ENCODE assay signal across 8 cellular contexts in the genomic region with DNA sequence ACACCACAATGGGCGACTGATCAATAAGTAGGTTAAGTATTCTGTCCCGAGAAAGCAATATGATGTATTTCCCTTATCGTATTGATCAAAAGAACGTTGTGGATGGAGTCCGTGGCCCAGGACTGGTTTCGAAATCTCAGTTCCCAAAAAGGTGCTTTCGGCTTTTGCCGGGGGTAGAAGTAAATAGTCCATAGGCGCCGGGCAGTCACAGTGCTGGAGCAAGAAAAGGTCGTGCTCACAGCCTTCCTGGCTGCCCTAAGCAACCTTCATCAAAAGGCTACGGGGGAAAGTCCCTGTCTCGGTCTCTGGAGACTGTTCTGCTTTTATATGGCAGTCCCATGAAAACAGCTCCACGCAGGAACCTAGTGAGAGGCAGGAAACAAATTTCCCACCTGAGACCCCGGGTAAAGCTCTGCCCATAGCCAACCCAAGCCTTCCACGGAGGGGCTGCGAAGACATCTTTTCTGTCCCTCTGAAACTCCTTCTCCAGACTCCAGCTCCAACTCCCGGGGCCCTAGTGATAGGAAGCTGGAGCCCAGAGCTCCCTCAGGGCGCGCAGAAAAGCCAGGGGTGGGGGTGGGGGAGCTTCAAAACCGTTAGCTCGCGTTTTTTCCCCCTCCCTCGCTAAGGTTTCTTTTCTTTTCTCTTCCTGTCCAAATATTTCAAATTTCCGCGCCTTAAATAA. TPM values are rescaled to one million over a fixed set of nuclear protein-coding genes. Genes with fewer than 3 reads are reported as not detected.
DNase-seq lines count a peak whose midpoint lies in the region; ATAC-seq and TF ChIP-seq lines count a peak whose summit lies in the region.

No MANE protein-coding gene starts in this region.

- intact Hi-C loops in prostate gland (cut with DNase I): no loop called here

- peaks cover 20% of the 10 kb centered on the region for H3K4me1 Mint-ChIP-seq in activated naive CD4-positive, alpha-beta T cell treated with anti-CD3 and anti-CD28 coated beads, Interleukin-2, amount 50 U/mL, for 24 hours

- H3K27ac ChIP-seq in cardiac muscle cell: no peak overlapping the region
- H3K27ac ChIP-seq in prostate gland: peak overlapping the region; percentile 86

- peaks cover 36% of the 10 kb centered on the region for H3K27me3 Mint-ChIP-seq in activated naive CD4-positive, alpha-beta T cell treated with anti-CD3 and anti-CD28 coated beads, Interleukin-2, amount 50 U/mL, for 24 hours

- no peaks in the 10 kb centered on the region for H3K36me3 Mint-ChIP-seq in activated naive CD4-positive, alpha-beta T cell treated with anti-CD3 and anti-CD28 coated beads, Interleukin-2, amount 50 U/mL, for 24 hours

- ATAC-seq in GM19043 (IDR thresholded peaks at IDR 0.05; ENCODE audit: low read depth, unreplicated experiment): peak; percentile 55
- peak; percentile 51 for ATAC-seq in HG03139 (IDR thresholded peaks at IDR 0.05; ENCODE audit: unreplicated experiment)

- H3K9me3 Mint-ChIP-seq in activated naive CD4-positive, alpha-beta T cell treated with anti-CD3 and anti-CD28 coated beads, Interleukin-2, amount 50 U/mL, for 24 hours: no peaks in the 10 kb centered on the region

- H3K9me3 ChIP-seq in cardiac muscle cell (ENCODE audit: low read depth) (no peaks in the 10 kb centered on the region), prostate gland (no peaks in the 10 kb centered on the region)

- H3K4me3 Mint-ChIP-seq in activated naive CD4-positive, alpha-beta T cell treated with anti-CD3 and anti-CD28 coated beads, Interleukin-2, amount 50 U/mL, for 24 hours: peak overlapping the region; percentile 86

- H3K27ac Mint-ChIP-seq in activated naive CD4-positive, alpha-beta T cell treated with anti-CD3 and anti-CD28 coated beads, Interleukin-2, amount 50 U/mL, for 24 hours: no peak overlapping the region

- TF ChIP-seq CTCF in cardiac muscle cell (IDR thresholded peaks at IDR 0.05; ENCODE audit: low read depth, low read length) (no peak), prostate gland (IDR thresholded peaks at IDR 0.05) (no peak)

- H3K27me3 ChIP-seq in cardiac muscle cell (peaks cover 100% of the 10 kb centered on the region), prostate gland (replicated peaks; ENCODE audit: insufficient read depth) (no peaks in the 10 kb centered on the region)

- peak overlapping the region; percentile 43 for H3K4me3 ChIP-seq in cardiac muscle cell
- H3K4me3 ChIP-seq in prostate gland: peak overlapping the region; percentile 66 to 68

- H3K4me1 ChIP-seq in cardiac muscle cell (ENCODE audit: low read depth): no peaks in the 10 kb centered on the region
- no peaks in the 10 kb centered on the region for H3K4me1 ChIP-seq in prostate gland (replicated peaks)

- 13% methylated on average over 26 of the region's 26 CpGs for WGBS in prostate gland

- in situ Hi-C loops in Caki2 (cut with HindIII; ENCODE audit: low pct_unique_long_range_greater_than_20kb, low sequenced_read_pairs): no loop called here

- H3K36me3 ChIP-seq in cardiac muscle cell (no peaks in the 10 kb centered on the region), prostate gland (no peaks in the 10 kb centered on the region)

- TF ChIP-seq POLR2A in prostate gland (IDR thresholded peaks at IDR 0.05): no peak

- peak; percentile 85 for DNase-seq in Caki2 (ENCODE audit: low read depth)
- DNase-seq in NCI-H748 treated with DMSO at 0.1 percent for 48 hours (lab: John Stamatoyannopoulos, UW): peak; percentile 74
- peak in 1 of 2 donors; percentile 58 for DNase-seq in cardiac muscle cell (ENCODE audit: low read depth in 1 of 2, low spot score in 1 of 2)
- no peak for DNase-seq in prostate gland (ENCODE audit: low spot score)
- no peak for DNase-seq in occipital lobe (lab: John Stamatoyannopoulos, UW)

RNA-seq across cellular contexts. Expression of gene CDKN2C, which starts 7.0 kb away (rescaled TPM):
- total RNA-seq in Caki2 (2014; rRNA removed; shearing (Covaris generic); ENCODE audit: low replicate concordance): 123 and 136 TPM in 2 replicates
- total RNA-seq in cardiac muscle cell (0.39 and 5.5 TPM in 2 replicates), prostate gland (1 to 10 TPM; 6.8 to 8.4 TPM), occipital lobe (7.8 TPM)
- polyA plus RNA-seq in cardiac muscle cell: 0.54 and 2.5 TPM in 2 replicates

RNA-seq across cellular contexts. Expression of gene FAF1, which starts 17.0 kb away (rescaled TPM):
- 23.7 and 75.4 TPM in 2 replicates for total RNA-seq in Caki2 (2014; rRNA removed; shearing (Covaris generic); ENCODE audit: low replicate concordance)
- total RNA-seq in cardiac muscle cell: 20.3 and 24.3 TPM in 2 replicates
- polyA plus RNA-seq in cardiac muscle cell: 71.4 and 76.7 TPM in 2 replicates
- total RNA-seq in prostate gland: 10 to 100 TPM; 40.4 to 41.5 TPM
- total RNA-seq in occipital lobe: 40.4 TPM

Comparison
In these comparisons a context has a peak if more than half of its experiments do, and no peak if none do; other contexts are left out.
1. DNase-seq: peak in Caki2 (single experiment) and NCI-H748 treated with DMSO at 0.1 percent for 48 hours (single experiment); none in prostate gland (single experiment) and occipital lobe (single experiment).
2. RNA of gene CDKN2C, which starts 7.0 kb away (total RNA-seq): 123 to 136 TPM in Caki2; 6.8 to 8.4 TPM in prostate gland, 7.8 TPM in occipital lobe (single experiment) and 0.39 to 5.5 TPM in cardiac muscle cell; every median in the first group is over 10 times any median in the second.